ENCODE assay signal across 32 cellular contexts in the genomic region with DNA sequence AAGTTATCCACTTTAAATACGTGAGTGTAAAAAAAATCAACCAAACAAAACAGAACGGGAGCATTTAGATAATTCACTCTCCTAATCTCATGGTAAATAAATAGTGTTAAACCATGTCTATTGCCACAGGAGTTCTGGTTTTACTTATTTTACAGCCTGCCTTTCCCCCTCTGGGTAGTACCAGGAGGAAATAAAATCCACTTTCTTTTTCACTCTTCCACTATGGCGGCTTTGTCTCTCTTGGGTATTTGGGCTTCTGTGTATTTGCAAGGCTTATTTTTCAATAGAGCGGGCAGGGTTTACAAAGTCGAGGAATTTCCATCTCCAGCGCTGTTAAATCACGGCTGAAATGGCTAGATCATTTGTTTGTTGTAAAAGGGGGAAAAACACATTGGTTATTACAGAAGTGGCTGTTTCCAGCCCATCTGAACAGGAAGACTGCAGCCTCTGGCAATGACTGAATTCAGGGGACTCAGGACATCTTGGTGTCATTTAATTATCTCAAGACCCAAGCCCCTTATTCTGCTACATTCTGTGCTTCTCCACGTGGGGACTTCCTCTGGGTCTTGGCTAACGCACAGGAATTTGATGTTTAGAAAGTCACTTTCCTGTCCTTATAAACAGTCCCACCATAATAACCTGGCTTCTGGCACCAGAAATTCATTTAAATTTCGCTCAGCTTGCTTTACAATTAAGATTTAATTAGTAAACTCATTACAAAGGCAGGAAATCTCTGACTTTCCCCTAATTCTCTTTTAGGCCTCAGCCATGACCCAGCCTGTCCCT.
A peak's percentile ranks its signal among the peaks of the same experiment; 100 is the strongest.
DNase-seq lines count a peak whose midpoint lies in the region; FAIRE-seq and TF ChIP-seq lines count a peak whose summit lies in the region.
"Had no signal": no experiment of that assay in that cellular context is flagged by ENCODE, and none has a peak within 500 bp of the region (broad histone marks: within the 10 kb centered on the region; RNA-seq: fewer than 3 reads in every experiment).

No MANE protein-coding gene starts in this region.

- H3K9ac ChIP-seq in BLaER1 (no peak overlapping the region), HUES6 (ENCODE audit: low read length) (no peak overlapping the region), endocrine pancreas (ENCODE audit: control insufficient read depth, insufficient read depth, low read length) (no peak overlapping the region)

- H3K27ac Mint-ChIP-seq in mesothelial cell of epicardium = peak overlapping the region; percentile 18
- H3K27ac Mint-ChIP-seq: activated naive CD8-positive, alpha-beta T cell treated with anti-CD3 and anti-CD28 coated beads for 36 hours; CD4-positive, alpha-beta T cell; nephron progenitor cell; stimulated activated memory B cell treated with anti-CD40 and anti-IgM and Interleukin-4, amounts not matched to agents 10 μg/mL and 1 μg/mL and 100 μg/mL, for 72 hours had no signal

- no peak overlapping the region for H3K4me3 Mint-ChIP-seq in mesothelial cell of epicardium
- H3K4me3 Mint-ChIP-seq: activated naive CD8-positive, alpha-beta T cell treated with anti-CD3 and anti-CD28 coated beads for 36 hours; CD4-positive, alpha-beta T cell; nephron progenitor cell; stimulated activated memory B cell treated with anti-CD40 and anti-IgM and Interleukin-4, amounts not matched to agents 10 μg/mL and 1 μg/mL and 100 μg/mL, for 72 hours had no signal

- H3K4me1 ChIP-seq in BLaER1 = peaks cover 36% of the 10 kb centered on the region
- peaks cover 14% of the 10 kb centered on the region for H3K4me1 ChIP-seq in HUES6 (ENCODE audit: control insufficient read depth, insufficient read depth, low read length)
- H3K4me1 ChIP-seq in endocrine pancreas (ENCODE audit: control insufficient read depth, insufficient read depth, low read length) = no peaks in the 10 kb centered on the region
- H3K4me1 ChIP-seq in uterus = no peaks in the 10 kb centered on the region
- H3K4me1 ChIP-seq: ascending aorta, colonic mucosa had no signal

- H3K9me3 Mint-ChIP-seq in mesothelial cell of epicardium = no peaks in the 10 kb centered on the region
- H3K9me3 Mint-ChIP-seq: activated naive CD8-positive, alpha-beta T cell treated with anti-CD3 and anti-CD28 coated beads for 36 hours; CD4-positive, alpha-beta T cell; nephron progenitor cell; stimulated activated memory B cell treated with anti-CD40 and anti-IgM and Interleukin-4, amounts not matched to agents 10 μg/mL and 1 μg/mL and 100 μg/mL, for 72 hours had no signal

- H3K36me3 ChIP-seq in BLaER1 (no peaks in the 10 kb centered on the region), HUES6 (ENCODE audit: control insufficient read depth, insufficient read depth, low read length) (no peaks in the 10 kb centered on the region), endocrine pancreas (ENCODE audit: control insufficient read depth, insufficient read depth, low read length) (no peaks in the 10 kb centered on the region), uterus (no peaks in the 10 kb centered on the region)
- H3K36me3 ChIP-seq: ascending aorta, cardiac muscle cell, colonic mucosa, MG63, suprapubic skin had no signal

- no peak for DNase-seq in mesothelial cell of epicardium (ENCODE audit: low spot score in 2 of 2, unreplicated experiment in 2 of 2)
- DNase-seq in H54 (ENCODE audit: insufficient read length, low spot score) = no peak
- DNase-seq in hippocampal formation (lab: John Stamatoyannopoulos, UW) = no peak
- no peak for DNase-seq in uterus
- no peak for DNase-seq in NCI-H1092 (lab: John Stamatoyannopoulos, UW)
- DNase-seq: activated CD4-positive, alpha-beta T cell treated with anti-CD3 and anti-CD28 coated beads for 48 hours; activated CD8-positive, alpha-beta memory T cell treated with anti-CD3 and anti-CD28 coated beads for 24 hours; activated effector memory CD4-positive, alpha-beta T cell treated with anti-CD3 and anti-CD28 coated beads, Interleukin-2, amount 50 U/mL, for 16 hours; activated naive CD8-positive, alpha-beta T cell treated with anti-CD3 and anti-CD28 coated beads for 36 hours; CD4-positive, alpha-beta T cell; colonic mucosa; effector CD8-positive, alpha-beta T cell; erythroblast; head of caudate nucleus; kidney glomerular epithelial cell; MG63; NCI-H1930; NCI-H524 treated with DMSO at 0.1 percent for 48 hours; nephron progenitor cell; SHP77; T-helper 9 cell had no signal

- no peaks in the 10 kb centered on the region for H3K9me3 ChIP-seq in BLaER1
- H3K9me3 ChIP-seq in HUES6 (ENCODE audit: control insufficient read depth, insufficient read depth, low read depth, low read length) = no peaks in the 10 kb centered on the region
- no peaks in the 10 kb centered on the region for H3K9me3 ChIP-seq in endocrine pancreas (ENCODE audit: control insufficient read depth, low read length)
- H3K9me3 ChIP-seq in uterus = no peaks in the 10 kb centered on the region
- H3K9me3 ChIP-seq: A549, ascending aorta, colonic mucosa, MG63, suprapubic skin had no signal

- H3K4me3 ChIP-seq in BLaER1 (no peak overlapping the region), HUES6 (ENCODE audit: low read depth, low read length) (no peak overlapping the region), endocrine pancreas (ENCODE audit: control insufficient read depth, insufficient read depth, low read length) (peak overlapping the region; percentile 7), uterus (no peak overlapping the region)
- H3K4me3 ChIP-seq: A549, ascending aorta, cardiac muscle cell, colonic mucosa, K562, MG63, suprapubic skin had no signal

- no peak for TF ChIP-seq CTCF in mesothelial cell of epicardium (IDR thresholded peaks at IDR 0.05; ENCODE audit: unreplicated experiment)
- TF ChIP-seq CTCF in uterus (IDR thresholded peaks at IDR 0.05) = no peak

- no peak for FAIRE-seq in H54 (lab: Jason Lieb, UNC)
- FAIRE-seq: A549, D721Med, HTR-8/SVneo, K562 had no signal

- H3K27me3 Mint-ChIP-seq in mesothelial cell of epicardium (ENCODE audit: low read depth) = no peaks in the 10 kb centered on the region
- H3K27me3 Mint-ChIP-seq: activated naive CD8-positive, alpha-beta T cell treated with anti-CD3 and anti-CD28 coated beads for 36 hours; CD4-positive, alpha-beta T cell; stimulated activated memory B cell treated with anti-CD40 and anti-IgM and Interleukin-4, amounts not matched to agents 10 μg/mL and 1 μg/mL and 100 μg/mL, for 72 hours had no signal

- H3K27me3 ChIP-seq in BLaER1 = no peaks in the 10 kb centered on the region
- H3K27me3 ChIP-seq in HUES6 (ENCODE audit: control insufficient read depth, insufficient read depth, low read length) = no peaks in the 10 kb centered on the region
- H3K27me3 ChIP-seq in endocrine pancreas (ENCODE audit: control insufficient read depth, insufficient read depth, low read length) = no peaks in the 10 kb centered on the region
- H3K27me3 ChIP-seq in uterus = no peaks in the 10 kb centered on the region
- H3K27me3 ChIP-seq: ascending aorta, cardiac muscle cell, colonic mucosa, MG63, suprapubic skin had no signal

- H3K27ac ChIP-seq in BLaER1 (no peak overlapping the region; the same call in 1 of the 2 replicates), HUES6 (ENCODE audit: low read depth, low read length) (0 out of 2 replicates have a peak overlapping the region, but pooled peaks have one; percentile 6), uterus (no peak overlapping the region)
- H3K27ac ChIP-seq: ascending aorta, cardiac muscle cell, colonic mucosa, suprapubic skin had no signal

- peak overlapping the region; percentile 34 for H3K4me2 ChIP-seq in BLaER1
- H3K4me2 ChIP-seq: A549 had no signal

- intact Hi-C loops in uterus (cut with DNase I; ENCODE audit: low total_unique reads) = no loop called here

- H3K36me3 Mint-ChIP-seq in mesothelial cell of epicardium = no peaks in the 10 kb centered on the region
- H3K36me3 Mint-ChIP-seq: activated naive CD8-positive, alpha-beta T cell treated with anti-CD3 and anti-CD28 coated beads for 36 hours; stimulated activated memory B cell treated with anti-CD40 and anti-IgM and Interleukin-4, amounts not matched to agents 10 μg/mL and 1 μg/mL and 100 μg/mL, for 72 hours had no signal

- no peaks in the 10 kb centered on the region for H4K20me1 ChIP-seq in BLaER1

- H3K4me1 Mint-ChIP-seq in mesothelial cell of epicardium = peaks cover 16% of the 10 kb centered on the region
- H3K4me1 Mint-ChIP-seq: stimulated activated memory B cell treated with anti-CD40 and anti-IgM and Interleukin-4, amounts not matched to agents 10 μg/mL and 1 μg/mL and 100 μg/mL, for 72 hours had no signal

- TF ChIP-seq POLR2A in H54 (IDR thresholded peaks at IDR 0.05; ENCODE audit: low read depth, low read length) = no peak
- no peak for TF ChIP-seq POLR2A in uterus (IDR thresholded peaks at IDR 0.05)
